ENCODE assay signal across 11 cellular contexts in genomic region chr15:74724570-74725240, GRCh38. TPM values are rescaled to one million over a fixed set of nuclear protein-coding genes. Genes with fewer than 3 reads are reported as not detected.
DNase-seq lines count a peak whose midpoint lies in the region; ATAC-seq, FAIRE-seq and TF ChIP-seq lines count a peak whose summit lies in the region.
"Had no signal": no experiment of that assay in that cellular context is flagged by ENCODE, and none has a peak within 500 bp of the region (broad histone marks: within the 10 kb centered on the region; RNA-seq: fewer than 3 reads in every experiment).

No MANE protein-coding gene starts in this region.

- TF ChIP-seq RAD21 in HepG2 (CRISPR knock-in tag; IDR thresholded peaks at IDR 0.05), result no peak

- H3K27me3 ChIP-seq in HepG2 (ENCODE audit: control insufficient read depth in 1 of 2, insufficient read depth in 2 of 2, low read length in 2 of 2) (no peaks in the 10 kb centered on the region), right lobe of liver (no peaks in the 10 kb centered on the region)
- H3K27me3 ChIP-seq: SJSA1 had no signal

- TF ChIP-seq CTCF in HepG2 (CRISPR knock-in tag; IDR thresholded peaks at IDR 0.05), result no peak
- TF ChIP-seq CTCF in right lobe of liver (IDR thresholded peaks at IDR 0.05), result no peak
- no peak for TF ChIP-seq CTCF in type B pancreatic cell (conservative IDR thresholded peaks at IDR 0.05)

- H3K4me1 ChIP-seq in HepG2 (ENCODE audit: insufficient read depth, low read length), result peaks cover 55% of the 10 kb centered on the region
- H3K4me1 ChIP-seq in right lobe of liver, result peaks cover 0 to 26% (median 13%) of the 10 kb centered on the region in 4 donors
- H3K4me1 ChIP-seq: BE2C had no signal

- H3K4me2 ChIP-seq in HepG2 (ENCODE audit: low read depth, low read length), result peak overlapping the region; percentile 63

- ATAC-seq in HepG2 (peak; percentile 23), right lobe of liver (no peak), GM18861 (IDR thresholded peaks at IDR 0.05; ENCODE audit: unreplicated experiment) (no peak), HG03442 (IDR thresholded peaks at IDR 0.05; ENCODE audit: unreplicated experiment) (no peak)

- no peaks in the 10 kb centered on the region for H4K20me1 ChIP-seq in HepG2 (ENCODE audit: insufficient read depth, low read length)

- peaks cover 16% of the 10 kb centered on the region for H3K27me3 Mint-ChIP-seq in activated CD4-positive, alpha-beta memory T cell treated with anti-CD3 and anti-CD28 coated beads, Interleukin-2, amount 10 ng/mL, durations not matched to agents 7 days and 5 days
- peaks cover 13% of the 10 kb centered on the region for H3K27me3 Mint-ChIP-seq in type B pancreatic cell

- H3K9me3 ChIP-seq in HepG2 (ENCODE audit: low read length) (no peaks in the 10 kb centered on the region), right lobe of liver (no peaks in the 10 kb centered on the region)
- H3K9me3 ChIP-seq: BE2C had no signal

- H3K27ac ChIP-seq in HepG2 (ENCODE audit: extremely low read length, insufficient read depth, low read length) (peak overlapping the region; percentile 82), right lobe of liver (no peak overlapping the region)
- H3K27ac ChIP-seq: SJSA1 had no signal

- CTCF ChIA-PET in HepG2 (lab: Yijun Ruan, JAX; ENCODE audit: low intra/inter-chr PET ratio, low total read pairs), result no interaction called here
- CTCF ChIA-PET in activated CD4-positive, alpha-beta memory T cell treated with anti-CD3 and anti-CD28 coated beads, Interleukin-2, amount 10 ng/mL, durations not matched to agents 7 days and 5 days (lab: Charles Lee), result interaction anchor here (1.0 to 2.7 kb wide), 6 partner anchors 10 to 93 kb away, joined by 3 to 18 read pairs (median 5); no protein-coding TSS in a partner anchor

- no peaks in the 10 kb centered on the region for H3K36me3 Mint-ChIP-seq in activated CD4-positive, alpha-beta memory T cell treated with anti-CD3 and anti-CD28 coated beads, Interleukin-2, amount 10 ng/mL, durations not matched to agents 7 days and 5 days (ENCODE audit: low read depth)
- H3K36me3 Mint-ChIP-seq in type B pancreatic cell, result peaks cover 14% of the 10 kb centered on the region

- in situ Hi-C loops in HepG2 (cut with HindIII; ENCODE audit: extremely low pct_ligation_motif_present, low pct_unique_long_range_greater_than_20kb), result no loop called here

- H3K27ac Mint-ChIP-seq in activated CD4-positive, alpha-beta memory T cell treated with anti-CD3 and anti-CD28 coated beads, Interleukin-2, amount 10 ng/mL, durations not matched to agents 7 days and 5 days, result no peak overlapping the region
- peak overlapping the region; percentile 82 for H3K27ac Mint-ChIP-seq in type B pancreatic cell

- no peak for DNase-seq in HepG2 (ENCODE audit: low spot score)
- DNase-seq in right lobe of liver, result no peak
- DNase-seq in activated CD4-positive, alpha-beta memory T cell treated with anti-CD3 and anti-CD28 coated beads, Interleukin-2, amount 10 ng/mL, durations not matched to agents 7 days and 5 days, result no peak
- DNase-seq in iPS-NIHi7 (ENCODE audit: extremely low spot score), result peak; percentile 10
- no peak for DNase-seq in type B pancreatic cell (ENCODE audit: extremely low spot score, unreplicated experiment)
- DNase-seq in stimulated activated naive CD4-positive, alpha-beta T cell (lab: John Stamatoyannopoulos, UW), result no peak
- DNase-seq: BE2C had no signal

- peak overlapping the region; percentile 69 for H3K4me3 Mint-ChIP-seq in activated CD4-positive, alpha-beta memory T cell treated with anti-CD3 and anti-CD28 coated beads, Interleukin-2, amount 10 ng/mL, durations not matched to agents 7 days and 5 days
- peak overlapping the region; percentile 79 for H3K4me3 Mint-ChIP-seq in type B pancreatic cell

- H2AFZ ChIP-seq in HepG2 (ENCODE audit: low read length), result no peak overlapping the region

- H3K36me3 ChIP-seq in HepG2 (replicated peaks in 1 of 2; ENCODE audit: control insufficient read depth in 1 of 2, insufficient read depth in 2 of 2, low read length in 2 of 2) (no peaks in the 10 kb centered on the region; a peak in 1 of 5 replicates), right lobe of liver (no peaks in the 10 kb centered on the region)
- H3K36me3 ChIP-seq: BE2C, SJSA1 had no signal

- BruUV-seq in HepG2 (replicated peaks; lab: Mats Ljungman, UMichigan), result no TSS peak

- POLR2A ChIA-PET in HepG2 (lab: Yijun Ruan, JAX), result interaction anchor here (0.7 to 4.3 kb wide), 9 partner anchors 21 to 96 kb away, joined by 3 to 53 read pairs (median 4); partner anchors contain the start of genes CYP1A2 and EDC3
- POLR2A ChIA-PET in activated CD4-positive, alpha-beta memory T cell treated with anti-CD3 and anti-CD28 coated beads, Interleukin-2, amount 10 ng/mL, durations not matched to agents 7 days and 5 days (lab: Charles Lee), result interaction anchor here (0.6 to 2.4 kb wide), 4 partner anchors 10 to 182 kb away, joined by 3 to 11 read pairs (median 6); partner anchors contain the start of genes EDC3 and FAM219B

- intact Hi-C loops in HepG2 (cut with micrococcal nuclease; ENCODE audit: unreplicated experiment), result no loop called here
- intact Hi-C loops in right lobe of liver (cut with DNase I), result no loop called here

- no peaks in the 10 kb centered on the region for H3K79me2 ChIP-seq in HepG2 (ENCODE audit: insufficient read depth, low read length)

- peak overlapping the region in 2 of 3 experiments; percentile 11 to 80; a peak in 3 of 6 replicates for H3K4me3 ChIP-seq in HepG2 (replicated peaks in 1 of 3; ENCODE audit: insufficient read depth in 1 of 3, low read depth in 2 of 3, low read length in 3 of 3)
- H3K4me3 ChIP-seq in right lobe of liver, result peak overlapping the region in 1 of 3 donors; percentile 78

- H3K9ac ChIP-seq in HepG2 (ENCODE audit: insufficient read depth, low read depth, low read length), result peak overlapping the region; percentile 19; the same call in 1 of the 2 replicates

- no peak for FAIRE-seq in HepG2 (lab: Jason Lieb, UNC)

- no peaks in the 10 kb centered on the region for H3K9me3 Mint-ChIP-seq in activated CD4-positive, alpha-beta memory T cell treated with anti-CD3 and anti-CD28 coated beads, Interleukin-2, amount 10 ng/mL, durations not matched to agents 7 days and 5 days
- H3K9me3 Mint-ChIP-seq in type B pancreatic cell, result no peaks in the 10 kb centered on the region

- peak in 1 of 2 experiments; percentile 1; a peak in 2 of 4 replicates for TF ChIP-seq POLR2A in HepG2 (IDR thresholded peaks at IDR 0.05; ENCODE audit: insufficient read depth in 1 of 2, low read depth in 2 of 2, low read length in 2 of 2)
- TF ChIP-seq POLR2A in right lobe of liver (IDR thresholded peaks at IDR 0.05), result no peak

- H3K4me1 Mint-ChIP-seq in activated CD4-positive, alpha-beta memory T cell treated with anti-CD3 and anti-CD28 coated beads, Interleukin-2, amount 10 ng/mL, durations not matched to agents 7 days and 5 days, result peaks cover 15% of the 10 kb centered on the region
- H3K4me1 Mint-ChIP-seq in type B pancreatic cell (ENCODE audit: unreplicated experiment), result peaks cover 24% of the 10 kb centered on the region

- TF ChIP-seq EP300 in HepG2 (IDR thresholded peaks at IDR 0.05; ENCODE audit: low read depth in 2 of 2, low read length in 2 of 2), result no peak
- no peak for TF ChIP-seq EP300 in HepG2 (CRISPR knock-in tag; IDR thresholded peaks at IDR 0.05; ENCODE audit: borderline replicate concordance)

RNA-seq across cellular contexts. Expression of gene CYP1A1, which starts 0.6 kb away (rescaled TPM):
- 4.1 and 7.9 TPM in 2 replicates for total RNA-seq in HepG2 (2016; rRNA removed; fragmentation: Illumina TruSeq; extraction: Trizol)
- 1.3 and 1.7 TPM in 2 replicates for total RNA-seq in HepG2 (2016; cell fraction: cytosol; rRNA removed; fragmentation: Illumina TruSeq; extraction: Trizol; ENCODE audit: low read depth)
- 3.5 and 7.6 TPM in 2 replicates for total RNA-seq in HepG2 (2016; cell fraction: insoluble cytoplasmic fraction; rRNA removed; fragmentation: Illumina TruSeq; extraction: Trizol)
- 3.3 and 3.8 TPM in 2 replicates for total RNA-seq in HepG2 (2016; cell fraction: membrane; rRNA removed; fragmentation: Illumina TruSeq; extraction: Trizol)
- total RNA-seq in HepG2 (2016; cell fraction: nucleus; rRNA removed; fragmentation: Illumina TruSeq; extraction: Trizol), result 8.5 and 8.7 TPM in 2 replicates
- 8.0 and 11.0 TPM in 2 replicates for polyA plus RNA-seq in HepG2 (2011; rRNA removed)
- polyA plus RNA-seq in HepG2 (2011; cell fraction: cytosol; rRNA removed), result 7.0 and 10.8 TPM in 2 replicates
- polyA plus RNA-seq in HepG2 (2011; cell fraction: nucleus; rRNA removed), result 8.4 and 11.9 TPM in 2 replicates
- 7.0 and 9.5 TPM in 2 replicates for polyA plus RNA-seq in HepG2 (2012)
- polyA plus RNA-seq in HepG2 (2016; cell fraction: cytosol; fragmentation: Illumina TruSeq; extraction: Trizol; ENCODE audit: low read depth), result 1.2 TPM in 2 replicates
- polyA plus RNA-seq in HepG2 (2016; cell fraction: insoluble cytoplasmic fraction; fragmentation: Illumina TruSeq; extraction: Trizol; ENCODE audit: low read depth), result 3.4 and 3.6 TPM in 2 replicates
- 1.9 and 2.1 TPM in 2 replicates for polyA plus RNA-seq in HepG2 (2016; cell fraction: membrane; fragmentation: Illumina TruSeq; extraction: Trizol; ENCODE audit: low read depth)
- polyA plus RNA-seq in HepG2 (2016; cell fraction: nucleus; fragmentation: Illumina TruSeq; extraction: Trizol; ENCODE audit: insufficient read depth, low read depth), result 13.4 and 14.2 TPM in 2 replicates
- 2.4 and 6.8 TPM in 2 replicates for polyA minus RNA-seq in HepG2 (2011; rRNA and poly(A)+ RNA removed; ENCODE audit: low replicate concordance)
- polyA minus RNA-seq in HepG2 (2011; cell fraction: cytosol; rRNA and poly(A)+ RNA removed), result 2.5 and 7.8 TPM in 2 replicates
- 1.9 and 5.3 TPM in 2 replicates for polyA minus RNA-seq in HepG2 (2011; cell fraction: nucleus; rRNA and poly(A)+ RNA removed)
- 10 to 100 TPM in 1 of 6 experiments, 1 to 10 TPM in 4, under 1 TPM in 1; 0.31 to 12.5 (median 2.9) TPM for total RNA-seq in right lobe of liver
- 1 to 10 TPM; 2.0 to 2.1 TPM for total RNA-seq in activated CD4-positive, alpha-beta memory T cell treated with anti-CD3 and anti-CD28 coated beads, Interleukin-2, amount 10 ng/mL, durations not matched to agents 7 days and 5 days
- 189 and 410 TPM in 2 replicates for total RNA-seq in type B pancreatic cell (ENCODE audit: low replicate concordance)

RNA-seq across cellular contexts. Expression of gene CYP1A2, which starts 23.9 kb away (rescaled TPM):
- total RNA-seq in HepG2 (2016; rRNA removed; fragmentation: Illumina TruSeq; extraction: Trizol) (not detected in 2 replicates), right lobe of liver (100 to 1,000 TPM in 2 of 6 experiments, 10 to 100 TPM in 2, 1 to 10 TPM in 1, under 1 TPM in 1; 0.81 to 235 (median 65.0) TPM), type B pancreatic cell (ENCODE audit: low replicate concordance) (1.6 TPM in 1 of 2 replicates, not detected in the other)
- not detected in 2 replicates for total RNA-seq in HepG2 (2016; cell fraction: cytosol; rRNA removed; fragmentation: Illumina TruSeq; extraction: Trizol; ENCODE audit: low read depth)
- total RNA-seq in HepG2 (2016; cell fraction: insoluble cytoplasmic fraction; rRNA removed; fragmentation: Illumina TruSeq; extraction: Trizol), result not detected in 2 replicates
- not detected in 2 replicates for total RNA-seq in HepG2 (2016; cell fraction: membrane; rRNA removed; fragmentation: Illumina TruSeq; extraction: Trizol)
- total RNA-seq in HepG2 (2016; cell fraction: nucleus; rRNA removed; fragmentation: Illumina TruSeq; extraction: Trizol), result not detected in 2 replicates
- 0.07 and 0.09 TPM in 2 replicates for polyA plus RNA-seq in HepG2 (2011; rRNA removed)
- 0.03 and 0.13 TPM in 2 replicates for polyA plus RNA-seq in HepG2 (2011; cell fraction: cytosol; rRNA removed)
- polyA plus RNA-seq in HepG2 (2011; cell fraction: nucleus; rRNA removed), result 0.03 TPM in 1 of 2 replicates, not detected in the other
- polyA plus RNA-seq in HepG2 (2012), result 0.12 and 0.23 TPM in 2 replicates
- polyA plus RNA-seq in HepG2 (2016; cell fraction: cytosol; fragmentation: Illumina TruSeq; extraction: Trizol; ENCODE audit: low read depth), result not detected in 2 replicates
- polyA plus RNA-seq in HepG2 (2016; cell fraction: insoluble cytoplasmic fraction; fragmentation: Illumina TruSeq; extraction: Trizol; ENCODE audit: low read depth), result not detected in 2 replicates
- polyA plus RNA-seq in HepG2 (2016; cell fraction: membrane; fragmentation: Illumina TruSeq; extraction: Trizol; ENCODE audit: low read depth), result not detected in 2 replicates
- polyA plus RNA-seq in HepG2 (2016; cell fraction: nucleus; fragmentation: Illumina TruSeq; extraction: Trizol; ENCODE audit: insufficient read depth, low read depth), result not detected in 2 replicates
- 0.05 TPM in 1 of 2 replicates, not detected in the other for polyA minus RNA-seq in HepG2 (2011; rRNA and poly(A)+ RNA removed; ENCODE audit: low replicate concordance)
- polyA minus RNA-seq in HepG2 (2011; cell fraction: cytosol; rRNA and poly(A)+ RNA removed), result not detected in 2 replicates
- polyA minus RNA-seq in HepG2 (2011; cell fraction: nucleus; rRNA and poly(A)+ RNA removed), result not detected in 2 replicates
- total RNA-seq in activated CD4-positive, alpha-beta memory T cell treated with anti-CD3 and anti-CD28 coated beads, Interleukin-2, amount 10 ng/mL, durations not matched to agents 7 days and 5 days, result not detected
- total RNA-seq: kidney epithelial cell, SJSA1 had no signal

RNA-seq across cellular contexts. Expression of gene EDC3, which starts 28.9 kb away (rescaled TPM):
- total RNA-seq in HepG2 (2016; rRNA removed; fragmentation: Illumina TruSeq; extraction: Trizol) (17.4 and 24.3 TPM in 2 replicates), right lobe of liver (10 to 100 TPM; 10.9 to 16.2 (median 11.8) TPM), type B pancreatic cell (ENCODE audit: low replicate concordance) (72.3 and 105 TPM in 2 replicates)
- total RNA-seq in HepG2 (2016; cell fraction: cytosol; rRNA removed; fragmentation: Illumina TruSeq; extraction: Trizol; ENCODE audit: low read depth), result 24.4 and 37.5 TPM in 2 replicates
- 16.8 and 20.8 TPM in 2 replicates for total RNA-seq in HepG2 (2016; cell fraction: insoluble cytoplasmic fraction; rRNA removed; fragmentation: Illumina TruSeq; extraction: Trizol)
- total RNA-seq in HepG2 (2016; cell fraction: membrane; rRNA removed; fragmentation: Illumina TruSeq; extraction: Trizol), result 12.3 and 12.5 TPM in 2 replicates
- 25.1 and 27.9 TPM in 2 replicates for total RNA-seq in HepG2 (2016; cell fraction: nucleus; rRNA removed; fragmentation: Illumina TruSeq; extraction: Trizol)
- 32.0 and 40.9 TPM in 2 replicates for polyA plus RNA-seq in HepG2 (2011; rRNA removed)
- polyA plus RNA-seq in HepG2 (2011; cell fraction: cytosol; rRNA removed), result 24.9 and 25.8 TPM in 2 replicates
- 48.2 and 53.0 TPM in 2 replicates for polyA plus RNA-seq in HepG2 (2011; cell fraction: nucleus; rRNA removed)
- 21.6 and 24.3 TPM in 2 replicates for polyA plus RNA-seq in HepG2 (2012)
- 2.8 TPM in 2 replicates for polyA plus RNA-seq in HepG2 (2016; cell fraction: cytosol; fragmentation: Illumina TruSeq; extraction: Trizol; ENCODE audit: low read depth)
- 33.6 and 38.5 TPM in 2 replicates for polyA plus RNA-seq in HepG2 (2016; cell fraction: insoluble cytoplasmic fraction; fragmentation: Illumina TruSeq; extraction: Trizol; ENCODE audit: low read depth)
- polyA plus RNA-seq in HepG2 (2016; cell fraction: membrane; fragmentation: Illumina TruSeq; extraction: Trizol; ENCODE audit: low read depth), result 5.3 and 6.3 TPM in 2 replicates
- polyA plus RNA-seq in HepG2 (2016; cell fraction: nucleus; fragmentation: Illumina TruSeq; extraction: Trizol; ENCODE audit: insufficient read depth, low read depth), result 42.7 and 44.8 TPM in 2 replicates
- 107 and 153 TPM in 2 replicates for polyA minus RNA-seq in HepG2 (2011; rRNA and poly(A)+ RNA removed; ENCODE audit: low replicate concordance)
- polyA minus RNA-seq in HepG2 (2011; cell fraction: cytosol; rRNA and poly(A)+ RNA removed), result 20.9 and 36.0 TPM in 2 replicates
- 46.6 and 50.0 TPM in 2 replicates for polyA minus RNA-seq in HepG2 (2011; cell fraction: nucleus; rRNA and poly(A)+ RNA removed)
- 10 to 100 TPM; 36.3 to 39.6 TPM for total RNA-seq in activated CD4-positive, alpha-beta memory T cell treated with anti-CD3 and anti-CD28 coated beads, Interleukin-2, amount 10 ng/mL, durations not matched to agents 7 days and 5 days

RNA-seq across cellular contexts. Expression of gene CSK, which starts 57.2 kb away (rescaled TPM):
- total RNA-seq in HepG2 (2016; rRNA removed; fragmentation: Illumina TruSeq; extraction: Trizol) (20.6 and 21.3 TPM in 2 replicates), right lobe of liver (10 to 100 TPM; 22.2 to 50.9 (median 32.7) TPM), type B pancreatic cell (ENCODE audit: low replicate concordance) (77.4 and 102 TPM in 2 replicates)
- total RNA-seq in HepG2 (2016; cell fraction: cytosol; rRNA removed; fragmentation: Illumina TruSeq; extraction: Trizol; ENCODE audit: low read depth), result 8.5 and 9.2 TPM in 2 replicates
- 17.5 and 21.5 TPM in 2 replicates for total RNA-seq in HepG2 (2016; cell fraction: insoluble cytoplasmic fraction; rRNA removed; fragmentation: Illumina TruSeq; extraction: Trizol)
- 24.6 and 31.5 TPM in 2 replicates for total RNA-seq in HepG2 (2016; cell fraction: membrane; rRNA removed; fragmentation: Illumina TruSeq; extraction: Trizol)
- 22.6 and 23.4 TPM in 2 replicates for total RNA-seq in HepG2 (2016; cell fraction: nucleus; rRNA removed; fragmentation: Illumina TruSeq; extraction: Trizol)
- 12.5 and 18.8 TPM in 2 replicates for polyA plus RNA-seq in HepG2 (2011; rRNA removed)
- polyA plus RNA-seq in HepG2 (2011; cell fraction: cytosol; rRNA removed), result 13.9 and 14.0 TPM in 2 replicates
- 67.4 and 72.0 TPM in 2 replicates for polyA plus RNA-seq in HepG2 (2011; cell fraction: nucleus; rRNA removed)
- polyA plus RNA-seq in HepG2 (2012), result 26.5 and 39.5 TPM in 2 replicates
- polyA plus RNA-seq in HepG2 (2016; cell fraction: cytosol; fragmentation: Illumina TruSeq; extraction: Trizol; ENCODE audit: low read depth), result 10.3 and 12.4 TPM in 2 replicates
- polyA plus RNA-seq in HepG2 (2016; cell fraction: insoluble cytoplasmic fraction; fragmentation: Illumina TruSeq; extraction: Trizol; ENCODE audit: low read depth), result 42.9 and 49.6 TPM in 2 replicates
- polyA plus RNA-seq in HepG2 (2016; cell fraction: membrane; fragmentation: Illumina TruSeq; extraction: Trizol; ENCODE audit: low read depth), result 24.4 and 34.3 TPM in 2 replicates
- polyA plus RNA-seq in HepG2 (2016; cell fraction: nucleus; fragmentation: Illumina TruSeq; extraction: Trizol; ENCODE audit: insufficient read depth, low read depth), result 80.5 and 84.1 TPM in 2 replicates
- polyA minus RNA-seq in HepG2 (2011; rRNA and poly(A)+ RNA removed; ENCODE audit: low replicate concordance), result 34.0 and 51.8 TPM in 2 replicates
- polyA minus RNA-seq in HepG2 (2011; cell fraction: cytosol; rRNA and poly(A)+ RNA removed), result 19.3 and 20.3 TPM in 2 replicates
- 23.4 and 28.1 TPM in 2 replicates for polyA minus RNA-seq in HepG2 (2011; cell fraction: nucleus; rRNA and poly(A)+ RNA removed)
- 100 to 1,000 TPM; 330 to 341 TPM for total RNA-seq in activated CD4-positive, alpha-beta memory T cell treated with anti-CD3 and anti-CD28 coated beads, Interleukin-2, amount 10 ng/mL, durations not matched to agents 7 days and 5 days

Comparison
In these comparisons a context has a peak if more than half of its experiments do, and no peak if none do; other contexts are left out.
1. RNA of gene CYP1A1, which starts 0.6 kb away (total RNA-seq): 189 to 410 TPM in type B pancreatic cell; 1.3 to 8.7 TPM in HepG2, 0.31 to 12.5 TPM in right lobe of liver and 2.0 to 2.1 TPM in activated CD4-positive, alpha-beta memory T cell treated with anti-CD3 and anti-CD28 coated beads, Interleukin-2, amount 10 ng/mL, durations not matched to agents 7 days and 5 days; every median in the first group is over 10 times any median in the second.